Comparison of ENCODE assay signal across 8 cellular contexts in genomic region chr14:36847366-36847765, GRCh38.
"Had no signal": no experiment of that assay in that cellular context is flagged by ENCODE, and none has a peak within 500 bp of the region (broad histone marks: within the 10 kb centered on the region; RNA-seq: fewer than 3 reads in every experiment).

No MANE protein-coding gene starts in this region.

- H2AFZ ChIP-seq: GM23248 had no signal

- H3K27me3 Mint-ChIP-seq: IgD-negative memory B cell had no signal

- H3K36me3 Mint-ChIP-seq: IgD-negative memory B cell had no signal

- FAIRE-seq: HTR-8/SVneo had no signal

- H3K4me3 Mint-ChIP-seq: IgD-negative memory B cell had no signal

- H3K4me1 ChIP-seq: HAP-1 had no signal

- H3K27ac ChIP-seq: GM23248 had no signal

- DNase-seq: GM23248, GOT3, H7, KG1 had no signal

- H3K36me3 ChIP-seq: HAP-1 had no signal

- H3K9me3 ChIP-seq: HAP-1 had no signal

- H3K4me1 Mint-ChIP-seq: IgD-negative memory B cell had no signal

- H3K9ac ChIP-seq: GM23248 had no signal

- H3K27ac Mint-ChIP-seq: IgD-negative memory B cell had no signal

- ATAC-seq: HCT116 had no signal

- H3K4me3 ChIP-seq: GM23248, HAP-1 had no signal
